8 cellular contexts compared by ENCODE assay signal in the genomic region with DNA sequence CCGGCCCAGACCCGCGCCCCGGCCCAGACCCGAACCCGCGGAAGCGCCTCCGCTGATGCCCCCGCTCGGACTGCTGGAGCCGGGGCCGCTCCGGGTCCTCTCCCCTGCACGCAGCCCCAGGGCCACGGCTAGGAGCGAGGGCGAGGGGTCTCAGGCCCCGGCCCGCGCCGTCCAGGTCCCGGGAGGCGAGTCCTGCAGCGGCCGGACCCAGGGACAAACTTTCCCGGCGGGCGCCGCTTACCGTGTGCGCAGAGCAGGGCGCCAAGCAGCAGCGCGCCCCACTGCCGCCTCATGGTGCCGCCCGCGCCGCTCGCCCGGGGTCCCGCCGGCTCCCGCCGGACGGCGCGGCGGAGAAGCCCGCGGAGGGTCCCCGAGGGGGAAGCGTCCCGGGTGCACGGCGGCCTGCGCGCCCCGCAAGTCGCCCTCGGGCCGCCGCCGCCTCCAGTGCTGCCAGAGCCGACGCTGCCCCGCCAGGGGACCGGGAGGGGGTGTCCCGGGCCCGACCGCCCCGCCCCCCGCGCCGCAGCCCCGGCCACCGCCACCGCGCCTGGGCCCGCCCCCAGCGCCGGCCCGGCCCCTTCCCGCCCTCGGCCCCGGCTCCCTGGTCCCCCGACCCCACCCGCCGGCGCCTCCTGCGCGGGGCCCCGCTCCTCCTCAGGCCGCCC. TPM values are rescaled to one million over a fixed set of nuclear protein-coding genes. Genes with fewer than 3 reads are reported as not detected.
DNase-seq lines count a peak whose midpoint lies in the region; ATAC-seq and TF ChIP-seq lines count a peak whose summit lies in the region.

A gene with protein sequence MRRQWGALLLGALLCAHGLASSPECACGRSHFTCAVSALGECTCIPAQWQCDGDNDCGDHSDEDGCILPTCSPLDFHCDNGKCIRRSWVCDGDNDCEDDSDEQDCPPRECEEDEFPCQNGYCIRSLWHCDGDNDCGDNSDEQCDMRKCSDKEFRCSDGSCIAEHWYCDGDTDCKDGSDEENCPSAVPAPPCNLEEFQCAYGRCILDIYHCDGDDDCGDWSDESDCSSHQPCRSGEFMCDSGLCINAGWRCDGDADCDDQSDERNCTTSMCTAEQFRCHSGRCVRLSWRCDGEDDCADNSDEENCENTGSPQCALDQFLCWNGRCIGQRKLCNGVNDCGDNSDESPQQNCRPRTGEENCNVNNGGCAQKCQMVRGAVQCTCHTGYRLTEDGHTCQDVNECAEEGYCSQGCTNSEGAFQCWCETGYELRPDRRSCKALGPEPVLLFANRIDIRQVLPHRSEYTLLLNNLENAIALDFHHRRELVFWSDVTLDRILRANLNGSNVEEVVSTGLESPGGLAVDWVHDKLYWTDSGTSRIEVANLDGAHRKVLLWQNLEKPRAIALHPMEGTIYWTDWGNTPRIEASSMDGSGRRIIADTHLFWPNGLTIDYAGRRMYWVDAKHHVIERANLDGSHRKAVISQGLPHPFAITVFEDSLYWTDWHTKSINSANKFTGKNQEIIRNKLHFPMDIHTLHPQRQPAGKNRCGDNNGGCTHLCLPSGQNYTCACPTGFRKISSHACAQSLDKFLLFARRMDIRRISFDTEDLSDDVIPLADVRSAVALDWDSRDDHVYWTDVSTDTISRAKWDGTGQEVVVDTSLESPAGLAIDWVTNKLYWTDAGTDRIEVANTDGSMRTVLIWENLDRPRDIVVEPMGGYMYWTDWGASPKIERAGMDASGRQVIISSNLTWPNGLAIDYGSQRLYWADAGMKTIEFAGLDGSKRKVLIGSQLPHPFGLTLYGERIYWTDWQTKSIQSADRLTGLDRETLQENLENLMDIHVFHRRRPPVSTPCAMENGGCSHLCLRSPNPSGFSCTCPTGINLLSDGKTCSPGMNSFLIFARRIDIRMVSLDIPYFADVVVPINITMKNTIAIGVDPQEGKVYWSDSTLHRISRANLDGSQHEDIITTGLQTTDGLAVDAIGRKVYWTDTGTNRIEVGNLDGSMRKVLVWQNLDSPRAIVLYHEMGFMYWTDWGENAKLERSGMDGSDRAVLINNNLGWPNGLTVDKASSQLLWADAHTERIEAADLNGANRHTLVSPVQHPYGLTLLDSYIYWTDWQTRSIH (N-terminal part only) (minus strand): TSS at position 464 of the 665 bp plus-strand sequence. CDS start 171 bp downstream, at position 293.

- no TSS peak for BruUV-seq in mammary epithelial cell (replicated peaks; lab: Mats Ljungman, UMichigan)

- intact Hi-C loops in mammary epithelial cell (cut with micrococcal nuclease): no loop called here

- TF ChIP-seq CTCF in mammary epithelial cell (conservative IDR thresholded peaks at IDR 0.05 in 1 of 2, IDR thresholded peaks at IDR 0.05 in 1 of 2; ENCODE audit: extremely low read depth in 1 of 2, insufficient read depth in 1 of 2, low read depth in 1 of 2, low read length in 2 of 2): no peak

- no peaks in the 10 kb centered on the region for H3K9me3 ChIP-seq in mammary epithelial cell (replicated peaks; ENCODE audit: insufficient read depth, low read length)

- 10% methylated on average over 4 of the region's 95 CpGs for WGBS in mammary epithelial cell (ENCODE audit: low coverage, missing lambda C conversion rate)

- H3K27me3 ChIP-seq in H7 (ENCODE audit: control insufficient read depth, insufficient read depth, low read length) (peaks cover 10% of the 10 kb centered on the region; the same call in 1 of the 2 replicates), mammary epithelial cell (ENCODE audit: insufficient read depth, low read length) (no peaks in the 10 kb centered on the region)

- peak within 1 kb of the TSS; percentile 76 for H3K4me3 ChIP-seq in H7 (ENCODE audit: insufficient read depth, low read depth, low read length)
- H3K4me3 ChIP-seq in mammary epithelial cell (replicated peaks in 1 of 3; ENCODE audit: insufficient read depth in 1 of 3, low read depth in 2 of 3, low read length in 3 of 3): peak within 1 kb of the TSS; percentile 57 to 66 (median 62)

- H3K4me2 ChIP-seq in mammary epithelial cell (ENCODE audit: insufficient read depth, low read depth, low read length): peak within 1 kb of the TSS; percentile 94

- no peaks in the 10 kb centered on the region for H3K79me2 ChIP-seq in mammary epithelial cell (ENCODE audit: insufficient read depth, low read length)

- ATAC-seq in GM18907 (IDR thresholded peaks at IDR 0.05; ENCODE audit: unreplicated experiment): no peak

- H3K4me1 ChIP-seq in mammary epithelial cell (ENCODE audit: insufficient read depth, low read length): peaks cover 32% of the 10 kb centered on the region

- H2AFZ ChIP-seq in mammary epithelial cell (ENCODE audit: low read depth, low read length): peak within 1 kb of the TSS; percentile 98

- in situ Hi-C loops in mammary epithelial cell (cut with MboI; ENCODE audit: low sequenced_read_pairs in 2 of 2): loop anchor here in 1 of 2 donors (10.0 kb wide), 1 partner anchor 237 kb away; no protein-coding TSS in a partner anchor

- CTCF ChIA-PET in mammary epithelial cell (lab: Charles Lee; ENCODE audit: low non-redundant PET): no interaction called here

- no peaks in the 10 kb centered on the region for H3K36me3 ChIP-seq in H7 (replicated peaks; ENCODE audit: control insufficient read depth, insufficient read depth, low read length)
- no peaks in the 10 kb centered on the region for H3K36me3 ChIP-seq in mammary epithelial cell (ENCODE audit: insufficient read depth, low read length)

- dilution Hi-C loops in mammary epithelial cell (cut with HindIII; ENCODE audit: low sequenced_read_pairs): loop anchor here (25.0 kb wide), 1 partner anchor 244 kb away; no protein-coding TSS in a partner anchor

- DNase-seq in CD1c-positive myeloid dendritic cell (ENCODE audit: extremely low spot score) (peak; percentile 12), H7 (peak; percentile 97), SW480 (ENCODE audit: low spot score) (peak; percentile 46), mammary epithelial cell (no peak), islet precursor cell (peak; percentile 67), inferior parietal cortex (ENCODE audit: extremely low spot score) (no peak)
- peak; percentile 39 to 61 for DNase-seq in stimulated activated CD4-positive, alpha-beta T cell treated with anti-CD3 and anti-CD28 coated beads, Interleukin-2, amount 100 ng/mL, for 24 hours

- H4K20me1 ChIP-seq in mammary epithelial cell (ENCODE audit: insufficient read depth, low read length): no peaks in the 10 kb centered on the region

- H3K9ac ChIP-seq in mammary epithelial cell (ENCODE audit: insufficient read depth, low read length): peak within 1 kb of the TSS; percentile 59

- peak within 1 kb of the TSS; percentile 44 for H3K27ac ChIP-seq in mammary epithelial cell (ENCODE audit: insufficient read depth, low read depth, low read length)

RNA-seq across cellular contexts. Expression of the gene that starts here (rescaled TPM):
- 16.7 and 25.0 TPM in 2 replicates for total RNA-seq in H7 (2014; rRNA removed; shearing (Covaris generic))
- total RNA-seq in mammary epithelial cell: 1 to 10 TPM; 2.7 to 5.7 TPM
- polyA plus RNA-seq in mammary epithelial cell: 3.8 TPM
- 7.0 TPM for polyA minus RNA-seq in mammary epithelial cell

Comparison
In these comparisons a context has a peak if more than half of its experiments do, and no peak if none do; other contexts are left out.
1. DNase-seq: peak in CD1c-positive myeloid dendritic cell (single experiment), H7 (single experiment), SW480 (single experiment), islet precursor cell (single experiment) and stimulated activated CD4-positive, alpha-beta T cell treated with anti-CD3 and anti-CD28 coated beads, Interleukin-2, amount 100 ng/mL, for 24 hours (2 of 2); none in mammary epithelial cell (single experiment) and inferior parietal cortex (single experiment).